In genomic region chr5:125487652-125488051, GRCh38 we compare ENCODE assay signal across 7 cellular contexts.
DNase-seq lines count a peak whose midpoint lies in the region; TF ChIP-seq lines count a peak whose summit lies in the region.
"Not testable (repeated sequence)": the region's sequence is repeated elsewhere in the genome, so short reads cannot be mapped to it uniquely, and the experiment has no call there.

No MANE protein-coding gene starts in this region.

- not testable (repeated sequence) for H3K27ac ChIP-seq in H9 (ENCODE audit: insufficient read length, low read depth, low read length)
- H3K27ac ChIP-seq in SJCRH30 (peak overlapping the region; percentile 52), mammary epithelial cell (ENCODE audit: insufficient read depth, low read depth, low read length) (peak overlapping the region; percentile 97), endodermal cell (ENCODE audit: low read depth, low read length) (peak overlapping the region; percentile 33), temporal lobe (ENCODE audit: low read depth, low read length) (peak overlapping the region; percentile 98)

- WGBS in H9 (ENCODE audit: extremely low coverage, insufficient read length, low lambda C conversion rate): no CpG with 5 or more reads among the region's 4 CpGs
- 75% methylated on average over 4 of the region's 4 CpGs for WGBS in mammary epithelial cell (ENCODE audit: low coverage, missing lambda C conversion rate)
- WGBS in endodermal cell (ENCODE audit: insufficient coverage in 1 of 2, insufficient read length in 1 of 2), 2 experiments: 93 to 100% methylated on average over 1 to 3 of the region's 4 CpGs

- H3K79me2 ChIP-seq in H9 (ENCODE audit: insufficient read depth, low read length); mammary epithelial cell (ENCODE audit: insufficient read depth, low read length): not testable (repeated sequence)

- H3K9me3 Mint-ChIP-seq in H9; endodermal cell; nephron; osteocyte (ENCODE audit: unreplicated experiment): not testable (repeated sequence)

- not testable (repeated sequence) for H2BK120ac ChIP-seq in H9 (ENCODE audit: low read depth, low read length, poor library complexity, severe bottlenecking)

- not testable (repeated sequence) for DNase-seq in H9; SJCRH30; mammary epithelial cell; endodermal cell; osteocyte (ENCODE audit: extremely low spot score, unreplicated experiment)

- not testable (repeated sequence) for H3K23me2 ChIP-seq in H9 (ENCODE audit: insufficient read length, low read depth, low read length, poor library complexity, severe bottlenecking)

- H3K4me3 Mint-ChIP-seq in H9; endodermal cell; nephron; osteocyte (ENCODE audit: unreplicated experiment): not testable (repeated sequence)

- not testable (repeated sequence) for H3K36me3 Mint-ChIP-seq in H9 (ENCODE audit: insufficient read depth in 1 of 3, low read depth in 3 of 3); endodermal cell (ENCODE audit: low read depth); nephron (ENCODE audit: low read depth); osteocyte (ENCODE audit: unreplicated experiment)

- BruUV-seq in mammary epithelial cell (replicated peaks; lab: Mats Ljungman, UMichigan): not testable (repeated sequence)

- H3K36me3 ChIP-seq in SJCRH30; mammary epithelial cell (ENCODE audit: insufficient read depth, low read length); endodermal cell (ENCODE audit: control insufficient read depth, insufficient read depth, low read length): not testable (repeated sequence)

- not testable (repeated sequence) for H3K23ac ChIP-seq in H9 (ENCODE audit: insufficient read length, low read depth, low read length)

- not testable (repeated sequence) for H3K4me2 ChIP-seq in H9 (ENCODE audit: insufficient read depth, insufficient read length, low read length); mammary epithelial cell (ENCODE audit: insufficient read depth, low read depth, low read length)

- dilution Hi-C loops in mammary epithelial cell (cut with HindIII; ENCODE audit: low sequenced_read_pairs): not testable (repeated sequence)

- H4K5ac ChIP-seq in H9 (ENCODE audit: insufficient read length, low read depth, low read length): not testable (repeated sequence)

- intact Hi-C loops in mammary epithelial cell (cut with micrococcal nuclease): loop anchor here (10.0 kb wide), 1 partner anchor 743 kb away; the partner anchor contains the start of gene ZNF608

- H4K8ac ChIP-seq in H9 (replicated peaks; ENCODE audit: insufficient read length, low read depth, low read length): not testable (repeated sequence)

- peaks cover 37 to 38% of the 10 kb centered on the region in 2 experiments for H3K4me1 Mint-ChIP-seq in H9
- peaks cover 33% of the 10 kb centered on the region for H3K4me1 Mint-ChIP-seq in endodermal cell
- peaks cover 62% of the 10 kb centered on the region for H3K4me1 Mint-ChIP-seq in nephron
- H3K4me1 Mint-ChIP-seq in osteocyte (ENCODE audit: unreplicated experiment): peaks cover 55% of the 10 kb centered on the region

- not testable (repeated sequence) for H3K4me3 ChIP-seq in SJCRH30; mammary epithelial cell (replicated peaks in 1 of 3; ENCODE audit: insufficient read depth in 1 of 3, low read depth in 2 of 3, low read length in 3 of 3); endodermal cell (ENCODE audit: low read length)

- not testable (repeated sequence) for H3K9ac ChIP-seq in H9 (ENCODE audit: extremely low read depth, insufficient read length, low read length); mammary epithelial cell (ENCODE audit: insufficient read depth, low read length); endodermal cell (ENCODE audit: extremely low read depth, low read length, poor library complexity, severe bottlenecking)

- not testable (repeated sequence) for H3K79me1 ChIP-seq in H9 (ENCODE audit: insufficient read depth, low read depth, low read length, poor library complexity, severe bottlenecking)

- not testable (repeated sequence) for H3K9me3 ChIP-seq in H9 (ENCODE audit: control insufficient read depth, low read depth, low read length); SJCRH30 (replicated peaks); mammary epithelial cell (replicated peaks; ENCODE audit: insufficient read depth, low read length); endodermal cell (ENCODE audit: control insufficient read depth, low read length)

- not testable (repeated sequence) for H2BK12ac ChIP-seq in H9 (ENCODE audit: insufficient read length, low read depth, low read length)

- in situ Hi-C loops in mammary epithelial cell (cut with MboI; ENCODE audit: low sequenced_read_pairs in 2 of 2): not testable (repeated sequence)

- H3K14ac ChIP-seq in H9 (ENCODE audit: insufficient read depth, low read length): not testable (repeated sequence)

- H3K27ac Mint-ChIP-seq in H9: peak overlapping the region in 2 of 3 experiments; percentile 4 to 61; a peak in 2 of 7 replicates
- not testable (repeated sequence) for H3K27ac Mint-ChIP-seq in endodermal cell
- peak overlapping the region; percentile 73 to 94 (median 92) for H3K27ac Mint-ChIP-seq in nephron
- H3K27ac Mint-ChIP-seq in osteocyte (ENCODE audit: unreplicated experiment): peak overlapping the region; percentile 95

- H3K27me3 Mint-ChIP-seq in H9 (ENCODE audit: low read depth); endodermal cell (ENCODE audit: insufficient read depth); nephron (ENCODE audit: low read depth); osteocyte (ENCODE audit: unreplicated experiment): not testable (repeated sequence)

- H3K4ac ChIP-seq in H9 (ENCODE audit: low read depth, low read length): not testable (repeated sequence)

- not testable (repeated sequence) for H2BK20ac ChIP-seq in H9 (ENCODE audit: low read depth, low read length, poor library complexity, severe bottlenecking)

- not testable (repeated sequence) for TF ChIP-seq CTCF in H9 (conservative IDR thresholded peaks at IDR 0.05); mammary epithelial cell (conservative IDR thresholded peaks at IDR 0.05 in 1 of 2, IDR thresholded peaks at IDR 0.05 in 1 of 2; ENCODE audit: extremely low read depth in 1 of 2, insufficient read depth in 1 of 2, low read depth in 1 of 2, low read length in 2 of 2); endodermal cell (conservative IDR thresholded peaks at IDR 0.05); nephron (IDR thresholded peaks at IDR 0.05; ENCODE audit: unreplicated experiment in 3 of 3); osteocyte (IDR thresholded peaks at IDR 0.05)

- not testable (repeated sequence) for H3K4me1 ChIP-seq in H9 (ENCODE audit: insufficient read depth, low read length)
- H3K4me1 ChIP-seq in SJCRH30: peaks cover 68% of the 10 kb centered on the region
- peaks cover 42% of the 10 kb centered on the region for H3K4me1 ChIP-seq in mammary epithelial cell (ENCODE audit: insufficient read depth, low read length)
- peaks cover 11% of the 10 kb centered on the region for H3K4me1 ChIP-seq in endodermal cell (ENCODE audit: control insufficient read depth, insufficient read depth, low read length)

- not testable (repeated sequence) for H3K56ac ChIP-seq in H9 (ENCODE audit: insufficient read length, low read depth, low read length)

- H3T11ph ChIP-seq in H9 (ENCODE audit: low read length): not testable (repeated sequence)

- H4K20me1 ChIP-seq in H9 (ENCODE audit: control insufficient read depth, insufficient read depth, insufficient read length); mammary epithelial cell (ENCODE audit: insufficient read depth, low read length): not testable (repeated sequence)

- CTCF ChIA-PET in mammary epithelial cell (lab: Charles Lee; ENCODE audit: low non-redundant PET): not testable (repeated sequence)

- H2AFZ ChIP-seq in H9 (ENCODE audit: low read length): not testable (repeated sequence)
- H2AFZ ChIP-seq in mammary epithelial cell (ENCODE audit: low read depth, low read length): peak overlapping the region; percentile 63

- H4K91ac ChIP-seq in H9 (ENCODE audit: insufficient read length, low read depth, low read length): not testable (repeated sequence)

- not testable (repeated sequence) for H3K18ac ChIP-seq in H9 (ENCODE audit: insufficient read length, low read depth, low read length)

- H2AK5ac ChIP-seq in H9 (ENCODE audit: insufficient read length, low read length): not testable (repeated sequence)

- not testable (repeated sequence) for H2BK5ac ChIP-seq in H9 (ENCODE audit: insufficient read length, low read length)

- not testable (repeated sequence) for H2BK15ac ChIP-seq in H9 (ENCODE audit: low read depth, low read length)

- not testable (repeated sequence) for H3K27me3 ChIP-seq in H9 (ENCODE audit: insufficient read depth, low read length); SJCRH30; mammary epithelial cell (ENCODE audit: insufficient read depth, low read length); endodermal cell (ENCODE audit: control insufficient read depth, insufficient read depth, low read length, poor library complexity, severe bottlenecking)
